17 cellular contexts compared by ENCODE assay signal in genomic region chr19:34461375-34462100, GRCh38. TPM values are rescaled to one million over a fixed set of nuclear protein-coding genes. Genes with fewer than 3 reads are reported as not detected.
A peak's percentile ranks its signal among the peaks of the same experiment; 100 is the strongest.
DNase-seq lines count a peak whose midpoint lies in the region; ATAC-seq and TF ChIP-seq lines count a peak whose summit lies in the region.
"Had no signal": no experiment of that assay in that cellular context is flagged by ENCODE, and none has a peak within 500 bp of the region (broad histone marks: within the 10 kb centered on the region; RNA-seq: fewer than 3 reads in every experiment).

No MANE protein-coding gene starts in this region.

- H3K27me3 ChIP-seq in layer of hippocampus (ENCODE audit: control insufficient read depth, insufficient read depth, low read length) (no peaks in the 10 kb centered on the region), tibial artery (no peaks in the 10 kb centered on the region)
- H3K27me3 ChIP-seq: foreskin keratinocyte, right lobe of liver, SJSA1 had no signal

- no peaks in the 10 kb centered on the region for H3K9me3 Mint-ChIP-seq in T-helper 1 cell treated with Interleukin-12 subunit alpha and Interleukin-12 subunit beta and Interleukin-4 antibody, amounts not matched to agents 30 μg/mL and 1 μg/mL, for 36 hours
- H3K9me3 Mint-ChIP-seq in CD14-positive monocyte = no peaks in the 10 kb centered on the region

- H3K4me3 ChIP-seq in tibial artery = no peak overlapping the region
- H3K4me3 ChIP-seq: HAP-1, right lobe of liver, SJSA1 had no signal

- no peak for ATAC-seq in GM19395 (IDR thresholded peaks at IDR 0.05; ENCODE audit: unreplicated experiment)
- ATAC-seq: foreskin keratinocyte, right lobe of liver had no signal

- H3K27ac Mint-ChIP-seq in T-helper 1 cell treated with Interleukin-12 subunit alpha and Interleukin-12 subunit beta and Interleukin-4 antibody, amounts not matched to agents 30 μg/mL and 1 μg/mL, for 36 hours = peak overlapping the region; percentile 13
- H3K27ac Mint-ChIP-seq in CD14-positive monocyte = no peak overlapping the region

- H3K4me3 Mint-ChIP-seq in T-helper 1 cell treated with Interleukin-12 subunit alpha and Interleukin-12 subunit beta and Interleukin-4 antibody, amounts not matched to agents 30 μg/mL and 1 μg/mL, for 36 hours = no peak overlapping the region
- no peak overlapping the region for H3K4me3 Mint-ChIP-seq in CD14-positive monocyte

- TF ChIP-seq CTCF in tibial artery (IDR thresholded peaks at IDR 0.05) (peak in 1 of 2 experiments; percentile 5), CD14-positive monocyte (IDR thresholded peaks at IDR 0.05) (no peak)

- peaks cover 62 to 84% (median 70%) of the 10 kb centered on the region in 3 donors for H3K36me3 ChIP-seq in tibial artery

- no peak for DNase-seq in T-helper 1 cell
- DNase-seq in tibial artery = peak in 1 of 2 donors; percentile 22
- DNase-seq in CD14-positive monocyte (ENCODE audit: low spot score) = no peak
- no peak for DNase-seq in central memory CD4-positive, alpha-beta T cell
- DNase-seq: activated naive CD4-positive, alpha-beta T cell; dermis blood vessel endothelial cell; foreskin keratinocyte; NCI-H2081; NK-92 treated with Interleukin-12 subunit alpha and Interleukin-12 subunit beta, amount 100 ng/mL, for 24 hours; right lobe of liver had no signal

- peak overlapping the region; percentile 42 for H3K27ac ChIP-seq in cingulate gyrus (ENCODE audit: low read depth, low read length)
- H3K27ac ChIP-seq in layer of hippocampus (ENCODE audit: low read depth, low read length) = peak overlapping the region; percentile 12
- H3K27ac ChIP-seq in tibial artery = peak overlapping the region; percentile 82 to 85
- H3K27ac ChIP-seq: 22Rv1, foreskin keratinocyte, right lobe of liver, SJSA1 had no signal

- no peaks in the 10 kb centered on the region for H3K27me3 Mint-ChIP-seq in T-helper 1 cell treated with Interleukin-12 subunit alpha and Interleukin-12 subunit beta and Interleukin-4 antibody, amounts not matched to agents 30 μg/mL and 1 μg/mL, for 36 hours (ENCODE audit: low read depth)
- no peaks in the 10 kb centered on the region for H3K27me3 Mint-ChIP-seq in CD14-positive monocyte (ENCODE audit: low read depth in 3 of 3)

- intact Hi-C loops in tibial artery (cut with DNase I; ENCODE audit: low total_unique reads) (no loop called here), CD14-positive monocyte (cut with micrococcal nuclease) (no loop called here)

- peaks cover 63% of the 10 kb centered on the region for H3K36me3 Mint-ChIP-seq in T-helper 1 cell treated with Interleukin-12 subunit alpha and Interleukin-12 subunit beta and Interleukin-4 antibody, amounts not matched to agents 30 μg/mL and 1 μg/mL, for 36 hours (ENCODE audit: low read depth)
- peaks cover 87 to 94% of the 10 kb centered on the region in 2 donors for H3K36me3 Mint-ChIP-seq in CD14-positive monocyte

- peaks cover 0 to 95% (median 38%) of the 10 kb centered on the region in 4 donors for H3K4me1 ChIP-seq in tibial artery
- H3K4me1 ChIP-seq: foreskin keratinocyte, HAP-1, right lobe of liver had no signal

- H3K9me3 ChIP-seq in tibial artery = no peaks in the 10 kb centered on the region
- H3K9me3 ChIP-seq: HAP-1, right lobe of liver, SJSA1 had no signal

- H3K4me1 Mint-ChIP-seq in T-helper 1 cell treated with Interleukin-12 subunit alpha and Interleukin-12 subunit beta and Interleukin-4 antibody, amounts not matched to agents 30 μg/mL and 1 μg/mL, for 36 hours (ENCODE audit: low read depth) = peaks cover 8% of the 10 kb centered on the region
- H3K4me1 Mint-ChIP-seq in CD14-positive monocyte = no peaks in the 10 kb centered on the region

RNA-seq across cellular contexts. Expression of gene WTIP, which starts 20.0 kb away (rescaled TPM):
- not detected for polyA plus RNA-seq in CD14-positive monocyte

RNA-seq across cellular contexts. Expression of gene UBA2, which starts 33.4 kb away (rescaled TPM):
- polyA plus RNA-seq in CD14-positive monocyte = 10 to 100 TPM; 42.7 to 52.1 TPM

RNA-seq across cellular contexts. Expression of gene PDCD2L, which starts 57.3 kb away (rescaled TPM):
- polyA plus RNA-seq in CD14-positive monocyte = 1 to 10 TPM; 4.9 to 5.0 TPM

Comparison
In these comparisons a context has a peak if more than half of its experiments do, and no peak if none do; other contexts are left out.
1. H3K27ac ChIP-seq: peak in every context shown above with its lines; median percentile 84 in tibial artery; 42 in cingulate gyrus; 12 in layer of hippocampus.